Comparison of ENCODE assay signal across 18 cellular contexts in the genomic region with DNA sequence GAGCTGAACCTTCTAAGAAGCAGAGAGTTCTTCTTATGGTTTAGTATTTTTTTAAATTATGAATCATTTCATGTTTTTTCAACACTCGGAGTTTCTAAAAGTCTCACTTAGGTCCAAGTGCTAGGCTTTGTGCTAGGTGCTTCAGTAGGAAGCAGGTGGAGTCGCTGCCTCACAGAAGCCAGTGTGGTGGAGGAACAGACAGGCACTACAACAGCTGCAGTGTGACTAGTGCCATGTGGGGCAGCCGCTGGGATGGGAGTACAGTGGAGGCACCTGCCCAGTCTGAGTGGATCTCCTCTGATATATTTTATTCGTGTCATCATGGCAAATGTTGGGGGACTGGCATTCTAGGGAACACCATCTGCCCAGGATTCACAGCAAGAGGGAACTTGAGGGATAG. TPM values are rescaled to one million over a fixed set of nuclear protein-coding genes. Genes with fewer than 3 reads are reported as not detected.
DNase-seq lines count a peak whose midpoint lies in the region; FAIRE-seq and TF ChIP-seq lines count a peak whose summit lies in the region.
"Had no signal": no experiment of that assay in that cellular context is flagged by ENCODE, and none has a peak within 500 bp of the region (broad histone marks: within the 10 kb centered on the region; RNA-seq: fewer than 3 reads in every experiment).

No MANE protein-coding gene starts in this region.

- WGBS in tibial nerve, 2 donors: 93 to 98% methylated on average over 4 of the region's 4 CpGs

- intact Hi-C loops in kidney (cut with DNase I): no loop called here

- no peak overlapping the region for H2AFZ ChIP-seq in neural progenitor cell (replicated peaks)

- no peak for TF ChIP-seq POLR2A in tibial nerve (IDR thresholded peaks at IDR 0.05)

- H3K27ac Mint-ChIP-seq in brain (peak overlapping the region; percentile 31 to 99 (median 78)), neural progenitor cell (peak overlapping the region; percentile 93)

- peaks cover 25% of the 10 kb centered on the region for H3F3A ChIP-seq in neural progenitor cell (ENCODE audit: low read depth)

- no peaks in the 10 kb centered on the region for H3K9me3 ChIP-seq in BLaER1
- H3K9me3 ChIP-seq in neural progenitor cell (ENCODE audit: low read depth): no peaks in the 10 kb centered on the region
- no peaks in the 10 kb centered on the region for H3K9me3 ChIP-seq in kidney (ENCODE audit: control insufficient read depth in 1 of 2, low read length in 2 of 2)
- no peaks in the 10 kb centered on the region for H3K9me3 ChIP-seq in tibial nerve
- H3K9me3 ChIP-seq: HAP-1, SJCRH30 had no signal

- H4K20me1 ChIP-seq in BLaER1 (no peaks in the 10 kb centered on the region), neural progenitor cell (ENCODE audit: low read depth) (peaks cover 16% of the 10 kb centered on the region)

- H3K9me3 Mint-ChIP-seq in brain (no peaks in the 10 kb centered on the region), neural progenitor cell (no peaks in the 10 kb centered on the region)

- H3K4me3 ChIP-seq in BLaER1 (no peak overlapping the region; the same call in 1 of the 2 replicates), neural progenitor cell (no peak overlapping the region), kidney (ENCODE audit: low read length in 2 of 2) (no peak overlapping the region), tibial nerve (no peak overlapping the region)
- H3K4me3 ChIP-seq: HAP-1, SJCRH30 had no signal

- peak; percentile 60 for DNase-seq in LHCN-M2 (ENCODE audit: low read depth)
- no peak for DNase-seq in neural progenitor cell (ENCODE audit: low spot score)
- no peak for DNase-seq in kidney
- no peak for DNase-seq in tibial nerve (ENCODE audit: low spot score in 2 of 2)
- DNase-seq in stimulated activated CD4-positive, alpha-beta T cell treated with anti-CD3 and anti-CD28 coated beads, Interleukin-4, amount 100 ng/mL, for 1 hour: no peak
- DNase-seq: MM.1S, NCI-H1105, NCI-H2029, NCI-H774, PC-3, SJCRH30 had no signal

- peaks cover 69% of the 10 kb centered on the region for H3K4me1 ChIP-seq in BLaER1
- peaks cover 20% of the 10 kb centered on the region for H3K4me1 ChIP-seq in neural progenitor cell
- H3K4me1 ChIP-seq in kidney (ENCODE audit: control insufficient read depth in 1 of 2, insufficient read depth in 1 of 2, low read depth in 1 of 2, low read length in 2 of 2): peaks cover under 1 to 1% of the 10 kb centered on the region in 2 donors
- H3K4me1 ChIP-seq in tibial nerve: peaks cover 0 to 33% (median 22%) of the 10 kb centered on the region in 4 donors

- H3K27me3 Mint-ChIP-seq in brain (peaks cover 3% of the 10 kb centered on the region), neural progenitor cell (ENCODE audit: insufficient read depth, low read depth) (peaks cover 6% of the 10 kb centered on the region)

- H3K4me3 Mint-ChIP-seq in brain (no peak overlapping the region), neural progenitor cell (no peak overlapping the region)

- H3K4me2 ChIP-seq in BLaER1: peak overlapping the region; percentile 98
- no peak overlapping the region for H3K4me2 ChIP-seq in neural progenitor cell

- peaks cover 29% of the 10 kb centered on the region for H3K36me3 ChIP-seq in BLaER1
- H3K36me3 ChIP-seq in neural progenitor cell: no peaks in the 10 kb centered on the region
- H3K36me3 ChIP-seq in kidney (ENCODE audit: control insufficient read depth in 1 of 2, insufficient read depth in 2 of 2, low read length in 2 of 2): no peaks in the 10 kb centered on the region
- H3K36me3 ChIP-seq in tibial nerve: peaks cover 0 to 54% (median 0%) of the 10 kb centered on the region in 3 donors
- H3K36me3 ChIP-seq: HAP-1 had no signal

- no peak for TF ChIP-seq EP300 in tibial nerve (IDR thresholded peaks at IDR 0.05)

- peak overlapping the region; percentile 99 for H3K27ac ChIP-seq in BLaER1
- H3K27ac ChIP-seq in neural progenitor cell: no peak overlapping the region
- no peak overlapping the region for H3K27ac ChIP-seq in kidney (ENCODE audit: low read depth in 2 of 2, low read length in 2 of 2)
- H3K27ac ChIP-seq in tibial nerve: no peak overlapping the region
- H3K27ac ChIP-seq: C4-2B, RWPE1, SJCRH30 had no signal

- H3K36me3 Mint-ChIP-seq in brain (peaks cover 71% of the 10 kb centered on the region), neural progenitor cell (peaks cover 34% of the 10 kb centered on the region)

- H3K27me3 ChIP-seq in BLaER1 (no peaks in the 10 kb centered on the region), neural progenitor cell (no peaks in the 10 kb centered on the region), tibial nerve (no peaks in the 10 kb centered on the region)
- H3K27me3 ChIP-seq: SJCRH30 had no signal

- peak overlapping the region; percentile 91; the same call in 1 of the 2 replicates for H3K9ac ChIP-seq in BLaER1
- H3K9ac ChIP-seq in neural progenitor cell: no peak overlapping the region
- H3K9ac ChIP-seq in kidney (ENCODE audit: low read length in 2 of 2): no peak overlapping the region

- no peak for TF ChIP-seq CTCF in brain (conservative IDR thresholded peaks at IDR 0.05)
- no peak for TF ChIP-seq CTCF in neural progenitor cell (IDR thresholded peaks at IDR 0.05)
- no peak for TF ChIP-seq CTCF in kidney (IDR thresholded peaks at IDR 0.05; ENCODE audit: borderline replicate concordance, extremely low read depth, insufficient read depth)
- TF ChIP-seq CTCF in tibial nerve (IDR thresholded peaks at IDR 0.05): no peak

- no peak for FAIRE-seq in kidney (lab: Jason Lieb, UNC)
- FAIRE-seq: A204.1 had no signal

- H3K4me1 Mint-ChIP-seq in brain: peaks cover 67% of the 10 kb centered on the region
- H3K4me1 Mint-ChIP-seq in neural progenitor cell: peaks cover 43% of the 10 kb centered on the region

- H3K79me2 ChIP-seq in neural progenitor cell (ENCODE audit: low read depth): no peaks in the 10 kb centered on the region

RNA-seq across cellular contexts. Expression of a gene that starts 15.3 kb away (rescaled TPM):
- total RNA-seq in LHCN-M2 (2014; rRNA removed): 1.7 and 2.0 TPM in 2 replicates
- 1.7 TPM for polyA plus RNA-seq in LHCN-M2 (2012)
- 4.3 TPM for polyA plus RNA-seq in brain (ENCODE audit: insufficient read depth, low read depth, low replicate concordance)
- total RNA-seq in neural progenitor cell (ENCODE audit: low replicate concordance): 0.43 and 1.3 TPM in 2 replicates
- 1.4 TPM for total RNA-seq in kidney
- not detected for polyA plus RNA-seq in kidney (ENCODE audit: insufficient read depth, low read depth, low replicate concordance)
- total RNA-seq in tibial nerve: 1 to 10 TPM; 3.1 to 5.9 (median 3.8) TPM

RNA-seq across cellular contexts. Expression of a gene that starts 19.4 kb away (rescaled TPM):
- total RNA-seq in LHCN-M2 (2014; rRNA removed) (0.69 and 0.83 TPM in 2 replicates), neural progenitor cell (ENCODE audit: low replicate concordance) (5.0 and 10.4 TPM in 2 replicates), kidney (1.5 TPM), tibial nerve (10 to 100 TPM in 1 of 4 donors, 1 to 10 TPM in 3; 3.3 to 11.7 (median 5.1) TPM)
- polyA plus RNA-seq in LHCN-M2 (2012): 0.32 TPM
- polyA plus RNA-seq in brain (ENCODE audit: insufficient read depth, low read depth, low replicate concordance) (31.8 TPM), kidney (ENCODE audit: insufficient read depth, low read depth, low replicate concordance) (not detected)
- total RNA-seq: HT-29 had no signal

RNA-seq across cellular contexts. Expression of a gene that starts 28.4 kb away (rescaled TPM):
- total RNA-seq in LHCN-M2 (2014; rRNA removed) (96.0 and 98.3 TPM in 2 replicates), neural progenitor cell (ENCODE audit: low replicate concordance) (14.7 and 17.2 TPM in 2 replicates), kidney (51.5 TPM), tibial nerve (10 to 100 TPM; 40.4 to 77.7 (median 56.3) TPM)
- 166 TPM for polyA plus RNA-seq in LHCN-M2 (2012)
- polyA plus RNA-seq in brain (ENCODE audit: insufficient read depth, low read depth, low replicate concordance) (246 TPM), kidney (ENCODE audit: insufficient read depth, low read depth, low replicate concordance) (41.0 TPM)
